Comparison of ENCODE assay signal across 11 cellular contexts in the genomic region with DNA sequence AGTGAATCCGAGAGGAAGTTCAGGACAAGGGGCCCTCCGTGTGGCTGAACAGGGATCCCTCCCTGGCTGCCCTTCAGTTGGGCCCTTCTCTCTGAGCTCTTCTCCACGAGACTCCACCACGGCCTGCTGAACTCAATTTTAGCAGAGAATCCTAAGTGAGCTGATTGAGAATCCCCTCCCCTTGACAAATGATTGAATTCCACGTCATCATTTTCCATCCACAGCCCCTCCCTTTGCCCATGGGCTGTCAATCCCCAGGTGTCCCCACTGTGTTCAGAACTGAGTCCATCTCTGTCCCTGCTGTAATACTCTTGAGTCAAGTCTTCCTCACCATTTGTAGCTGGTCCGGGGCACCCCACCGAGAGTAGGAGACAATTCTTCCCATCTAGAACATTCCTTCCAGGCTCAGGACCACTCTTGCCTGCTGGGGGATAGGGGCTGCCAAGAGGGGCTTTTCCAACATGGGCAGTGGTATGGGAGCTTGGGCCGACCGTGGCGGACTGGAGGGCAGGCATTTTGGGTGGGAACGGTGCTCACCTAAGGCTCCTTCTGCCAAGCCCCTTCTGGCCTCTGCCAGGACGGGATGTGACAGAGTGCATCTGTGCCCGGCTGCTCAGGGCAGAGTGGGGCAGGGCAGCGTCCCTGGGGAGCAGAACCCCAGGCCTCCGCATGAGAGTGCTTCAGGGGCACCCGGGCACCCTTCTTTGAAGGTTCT.
A peak's percentile ranks its signal among the peaks of the same experiment; 100 is the strongest.
DNase-seq lines count a peak whose midpoint lies in the region; FAIRE-seq and TF ChIP-seq lines count a peak whose summit lies in the region.
"Had no signal": no experiment of that assay in that cellular context is flagged by ENCODE, and none has a peak within 500 bp of the region (broad histone marks: within the 10 kb centered on the region; RNA-seq: fewer than 3 reads in every experiment).

No MANE protein-coding gene starts in this region.

- H3K27ac Mint-ChIP-seq in activated CD4-positive, alpha-beta memory T cell treated with anti-CD3 and anti-CD28 coated beads for 36 hours, result no peak overlapping the region
- H3K27ac Mint-ChIP-seq in activated CD4-positive, alpha-beta memory T cell treated with anti-CD3 and anti-CD28 coated beads, Interleukin-2, amount 10 ng/mL, durations not matched to agents 7 days and 5 days, result no peak overlapping the region

- POLR2A ChIA-PET in activated CD4-positive, alpha-beta memory T cell treated with anti-CD3 and anti-CD28 coated beads for 36 hours (lab: Charles Lee), result no interaction called here
- POLR2A ChIA-PET in activated CD4-positive, alpha-beta memory T cell treated with anti-CD3 and anti-CD28 coated beads, Interleukin-2, amount 10 ng/mL, durations not matched to agents 7 days and 5 days (lab: Charles Lee), result no interaction called here

- no peak overlapping the region for H3K27ac ChIP-seq in mesendoderm (ENCODE audit: low read depth, low read length)
- H3K27ac ChIP-seq in stomach, result peak overlapping the region in 3 of 5 donors; percentile 42 to 74 (median 62)

- peaks cover 12% of the 10 kb centered on the region for H3K4me1 Mint-ChIP-seq in activated CD4-positive, alpha-beta memory T cell treated with anti-CD3 and anti-CD28 coated beads for 36 hours (ENCODE audit: low read depth)
- H3K4me1 Mint-ChIP-seq in activated CD4-positive, alpha-beta memory T cell treated with anti-CD3 and anti-CD28 coated beads, Interleukin-2, amount 10 ng/mL, durations not matched to agents 7 days and 5 days, result peaks cover 9% of the 10 kb centered on the region

- H3K4me3 ChIP-seq in mesendoderm (ENCODE audit: low read length) (no peak overlapping the region), stomach (no peak overlapping the region)
- H3K4me3 ChIP-seq: HAP-1 had no signal

- H2BK5ac ChIP-seq in mesendoderm (ENCODE audit: low read length), result peak overlapping the region; percentile 78

- no peak overlapping the region for H3K23ac ChIP-seq in mesendoderm (ENCODE audit: low read length)

- TF ChIP-seq POLR2A in stomach (IDR thresholded peaks at IDR 0.05), result no peak

- no peak overlapping the region for H3K9ac ChIP-seq in mesendoderm (ENCODE audit: low read length)

- H3K4me1 ChIP-seq in mesendoderm (ENCODE audit: control insufficient read depth, low read depth, low read length) (peaks cover 4% of the 10 kb centered on the region), stomach (no peaks in the 10 kb centered on the region)
- H3K4me1 ChIP-seq: HAP-1 had no signal

- H3K79me2 ChIP-seq in mesendoderm (ENCODE audit: control insufficient read depth, insufficient read depth, low read length), result no peaks in the 10 kb centered on the region

- no peaks in the 10 kb centered on the region for H3K36me3 ChIP-seq in mesendoderm (ENCODE audit: control insufficient read depth, insufficient read depth, low read length)
- no peaks in the 10 kb centered on the region for H3K36me3 ChIP-seq in stomach
- H3K36me3 ChIP-seq: HAP-1 had no signal

- no peak overlapping the region for H2BK15ac ChIP-seq in mesendoderm (replicated peaks; ENCODE audit: low read depth)

- TF ChIP-seq CTCF in stomach (IDR thresholded peaks at IDR 0.05), result no peak

- H3K27me3 ChIP-seq in mesendoderm (ENCODE audit: insufficient read depth, low read length, poor library complexity) (no peaks in the 10 kb centered on the region), stomach (no peaks in the 10 kb centered on the region)

- intact Hi-C loops in activated CD4-positive, alpha-beta memory T cell treated with anti-CD3 and anti-CD28 coated beads for 36 hours (cut with micrococcal nuclease), result no loop called here
- intact Hi-C loops in stomach (cut with DNase I; ENCODE audit: low total_unique reads), result no loop called here

- no peak for FAIRE-seq in urothelium cell line (lab: Jason Lieb, UNC)
- FAIRE-seq: astrocyte had no signal

- no peak overlapping the region for H3K18ac ChIP-seq in mesendoderm (ENCODE audit: low read length)

- H3K56ac ChIP-seq in mesendoderm (ENCODE audit: low read length), result peak overlapping the region; percentile 71

- H3K4me3 Mint-ChIP-seq in activated CD4-positive, alpha-beta memory T cell treated with anti-CD3 and anti-CD28 coated beads for 36 hours, result no peak overlapping the region
- H3K4me3 Mint-ChIP-seq in activated CD4-positive, alpha-beta memory T cell treated with anti-CD3 and anti-CD28 coated beads, Interleukin-2, amount 10 ng/mL, durations not matched to agents 7 days and 5 days, result no peak overlapping the region

- H4K5ac ChIP-seq in mesendoderm (ENCODE audit: low read length), result no peak overlapping the region

- H3K27me3 Mint-ChIP-seq in activated CD4-positive, alpha-beta memory T cell treated with anti-CD3 and anti-CD28 coated beads for 36 hours, result peaks cover 2% of the 10 kb centered on the region
- peaks cover 5% of the 10 kb centered on the region for H3K27me3 Mint-ChIP-seq in activated CD4-positive, alpha-beta memory T cell treated with anti-CD3 and anti-CD28 coated beads, Interleukin-2, amount 10 ng/mL, durations not matched to agents 7 days and 5 days

- no peak overlapping the region for H3K4me2 ChIP-seq in mesendoderm (ENCODE audit: low read length)

- H4K8ac ChIP-seq in mesendoderm (ENCODE audit: low read depth, low read length), result no peak overlapping the region

- H3K9me3 ChIP-seq in stomach, result no peaks in the 10 kb centered on the region
- H3K9me3 ChIP-seq: HAP-1 had no signal

- no CpG with 5 or more reads among the region's 16 CpGs for WGBS in mesendoderm (ENCODE audit: extremely low coverage, insufficient coverage, low lambda C conversion rate)
- 74 to 87% (median 79%) methylated on average over 13 to 16 of the region's 16 CpGs for WGBS in stomach, 5 donors

- peak; percentile 5 for DNase-seq in activated CD4-positive, alpha-beta memory T cell treated with anti-CD3 and anti-CD28 coated beads for 36 hours
- DNase-seq in activated CD4-positive, alpha-beta memory T cell treated with anti-CD3 and anti-CD28 coated beads, Interleukin-2, amount 10 ng/mL, durations not matched to agents 7 days and 5 days, result no peak
- DNase-seq in activated CD8-positive, alpha-beta memory T cell treated with anti-CD3 and anti-CD28 coated beads, Interleukin-2, amount 50 U/mL, for 48 hours, result peak; percentile 48
- DNase-seq in mesendoderm, result no peak
- peak; percentile 18 for DNase-seq in stomach
- no peak for DNase-seq in SKM-1 (lab: John Stamatoyannopoulos, UW; ENCODE audit: unreplicated experiment)
- no peak for DNase-seq in superior temporal gyrus (ENCODE audit: extremely low spot score)
- DNase-seq in urothelium cell line (ENCODE audit: low spot score), result no peak
- DNase-seq: activated CD4-positive, alpha-beta T cell treated with anti-CD3 and anti-CD28 coated beads for 4 hours had no signal

- no peaks in the 10 kb centered on the region for H3K36me3 Mint-ChIP-seq in activated CD4-positive, alpha-beta memory T cell treated with anti-CD3 and anti-CD28 coated beads for 36 hours
- H3K36me3 Mint-ChIP-seq in activated CD4-positive, alpha-beta memory T cell treated with anti-CD3 and anti-CD28 coated beads, Interleukin-2, amount 10 ng/mL, durations not matched to agents 7 days and 5 days (ENCODE audit: low read depth), result no peaks in the 10 kb centered on the region

- peak overlapping the region; percentile 60 for H2AK5ac ChIP-seq in mesendoderm (ENCODE audit: low read length)

- no peak overlapping the region for H3K4ac ChIP-seq in mesendoderm (ENCODE audit: low read depth, low read length)

- H3K9me3 Mint-ChIP-seq in activated CD4-positive, alpha-beta memory T cell treated with anti-CD3 and anti-CD28 coated beads for 36 hours, result no peaks in the 10 kb centered on the region
- no peaks in the 10 kb centered on the region for H3K9me3 Mint-ChIP-seq in activated CD4-positive, alpha-beta memory T cell treated with anti-CD3 and anti-CD28 coated beads, Interleukin-2, amount 10 ng/mL, durations not matched to agents 7 days and 5 days

- H2BK120ac ChIP-seq in mesendoderm (ENCODE audit: low read depth, low read length), result no peak overlapping the region

- no peak for TF ChIP-seq EP300 in stomach (IDR thresholded peaks at IDR 0.05)

- no peaks in the 10 kb centered on the region for H3K79me1 ChIP-seq in mesendoderm (ENCODE audit: low read length)

- CTCF ChIA-PET in activated CD4-positive, alpha-beta memory T cell treated with anti-CD3 and anti-CD28 coated beads for 36 hours (lab: Charles Lee), result no interaction called here
- CTCF ChIA-PET in activated CD4-positive, alpha-beta memory T cell treated with anti-CD3 and anti-CD28 coated beads, Interleukin-2, amount 10 ng/mL, durations not matched to agents 7 days and 5 days (lab: Charles Lee), result no interaction called here

Comparison
In these comparisons a context has a peak if more than half of its experiments do, and no peak if none do; other contexts are left out.
1. DNase-seq: peak in activated CD4-positive, alpha-beta memory T cell treated with anti-CD3 and anti-CD28 coated beads for 36 hours (single experiment), activated CD8-positive, alpha-beta memory T cell treated with anti-CD3 and anti-CD28 coated beads, Interleukin-2, amount 50 U/mL, for 48 hours (single experiment) and stomach (single experiment); none in activated CD4-positive, alpha-beta memory T cell treated with anti-CD3 and anti-CD28 coated beads, Interleukin-2, amount 10 ng/mL, durations not matched to agents 7 days and 5 days (single experiment), mesendoderm (single experiment), SKM-1 (single experiment), superior temporal gyrus (single experiment) and urothelium cell line (single experiment).